In genomic region chr4:126937342-126937741, GRCh38 we compare ENCODE assay signal across 31 cellular contexts.
"Had no signal": no experiment of that assay in that cellular context is flagged by ENCODE, and none has a peak within 500 bp of the region (broad histone marks: within the 10 kb centered on the region; RNA-seq: fewer than 3 reads in every experiment).

No MANE protein-coding gene starts in this region.

- ATAC-seq: activated CD4-positive, alpha-beta T cell treated with anti-CD3 and anti-CD28 coated beads for 36 hours; activated CD8-positive, alpha-beta memory T cell treated with anti-CD3 and anti-CD28 coated beads, Interleukin-2, amount 10 ng/mL, durations not matched to agents 7 days and 5 days; activated CD8-positive, alpha-beta T cell treated with anti-CD3 and anti-CD28 coated beads, Interleukin-2, amount 10 ng/mL, durations not matched to agents 7 days and 5 days; activated naive CD4-positive, alpha-beta T cell treated with anti-CD3 and anti-CD28 coated beads, Interleukin-2, amount 50 U/mL, for 72 hours; body of pancreas had no signal

- H3K27ac ChIP-seq: adrenal gland, body of pancreas, brain microvascular endothelial cell, breast epithelium, VCaP had no signal

- H3K27me3 ChIP-seq: adrenal gland, body of pancreas, brain microvascular endothelial cell, breast epithelium had no signal

- H3K4me3 ChIP-seq: adrenal gland, body of pancreas, breast epithelium had no signal

- DNase-seq: activated B cell treated with CpG ODN at 0.5 μM for 24 hours; activated CD4-positive, alpha-beta memory T cell treated with anti-CD3 and anti-CD28 coated beads, Interleukin-2, amount 10 ng/mL, durations not matched to agents 7 days and 5 days; activated CD4-positive, alpha-beta T cell treated with anti-CD3 and anti-CD28 coated beads for 36 hours; activated CD4-positive, alpha-beta T cell treated with anti-CD3 and anti-CD28 coated beads for 48 hours; activated CD4-positive, alpha-beta T cell treated with anti-CD3 and anti-CD28 coated beads, Interleukin-2, amount 10 ng/mL, durations not matched to agents 7 days and 5 days; activated CD4-positive, alpha-beta T cell treated with anti-CD3 and anti-CD28 coated beads, Interleukin-2, amount 50 U/mL, for 48 hours; activated CD4-positive, CD25-positive, alpha-beta regulatory T cell treated with anti-CD3 and anti-CD28 coated beads, Interleukin-2, amount 50 U/mL, for 72 hours; activated CD8-positive, alpha-beta memory T cell treated with anti-CD3 and anti-CD28 coated beads for 24 hours; activated CD8-positive, alpha-beta memory T cell treated with anti-CD3 and anti-CD28 coated beads, Interleukin-2, amount 10 ng/mL, durations not matched to agents 7 days and 5 days; activated CD8-positive, alpha-beta memory T cell treated with anti-CD3 and anti-CD28 coated beads, Interleukin-2, amount 50 U/mL, for 48 hours; activated CD8-positive, alpha-beta T cell treated with anti-CD3 and anti-CD28 coated beads, Interleukin-2, amount 10 ng/mL, durations not matched to agents 7 days and 5 days; activated effector memory CD4-positive, alpha-beta T cell treated with anti-CD3 and anti-CD28 coated beads, Interleukin-2, amount 50 U/mL, for 16 hours; activated gamma-delta T cell treated with Interleukin-2 at 50 U/mL for 16 hours; activated naive CD4-positive, alpha-beta T cell; activated naive CD4-positive, alpha-beta T cell treated with anti-CD3 and anti-CD28 coated beads for 36 hours; activated naive CD4-positive, alpha-beta T cell treated with anti-CD3 and anti-CD28 coated beads, Interleukin-2, amount 50 U/mL, for 16 hours; activated naive CD8-positive, alpha-beta T cell treated with anti-CD3 and anti-CD28 coated beads for 36 hours; activated T-cell treated with anti-CD3 and anti-CD28 coated beads, Interleukin-2, amount 50 U/mL, for 24 hours; activated T-cell treated with anti-CD3 and anti-CD28 coated beads, Interleukin-2, amount 50 U/mL, for 48 hours; adrenal gland; amniotic stem cell; aorta; body of pancreas; brain microvascular endothelial cell; central memory CD4-positive, alpha-beta T cell; T-helper 1 cell; T-helper 2 cell; T-helper 9 cell had no signal

- H3K9me3 ChIP-seq: adrenal gland, body of pancreas, breast epithelium had no signal

- H3K36me3 ChIP-seq: adrenal gland, brain microvascular endothelial cell, breast epithelium had no signal

- H3K4me1 ChIP-seq: adrenal gland, body of pancreas, breast epithelium had no signal
